In the genomic region with DNA sequence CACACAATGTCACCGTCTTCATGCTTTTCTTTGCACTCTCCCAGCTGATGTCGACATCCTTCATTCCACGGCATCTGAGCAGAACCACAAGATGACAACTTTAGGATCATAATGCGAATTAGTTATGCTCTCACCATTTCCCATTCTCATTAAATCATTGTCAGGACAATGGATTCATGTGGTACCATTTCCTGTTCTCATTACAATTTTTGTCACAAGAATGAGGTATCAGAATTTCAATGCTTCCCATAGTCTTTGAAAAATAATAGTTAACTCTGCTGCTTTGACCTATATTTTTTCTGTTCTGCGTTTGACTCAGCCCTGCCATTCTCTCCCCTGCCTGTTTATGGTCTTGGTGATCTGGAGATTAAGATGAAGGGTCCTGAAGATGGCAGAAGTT, we compare ENCODE assay signal across 22 cellular contexts.
DNase-seq lines count a peak whose midpoint lies in the region; TF ChIP-seq lines count a peak whose summit lies in the region.
"Had no signal": no experiment of that assay in that cellular context is flagged by ENCODE, and none has a peak within 500 bp of the region (broad histone marks: within the 10 kb centered on the region; RNA-seq: fewer than 3 reads in every experiment).

No MANE protein-coding gene starts in this region.

- no peaks in the 10 kb centered on the region for H3K27me3 Mint-ChIP-seq in H9 (ENCODE audit: low read depth)

- H3K14ac ChIP-seq in H9 (ENCODE audit: insufficient read depth, low read length) = no peak overlapping the region

- H2BK5ac ChIP-seq in H9 (ENCODE audit: insufficient read length, low read length) = no peak overlapping the region
- no peak overlapping the region for H2BK5ac ChIP-seq in mesendoderm (ENCODE audit: low read length)

- no peaks in the 10 kb centered on the region for H3K79me1 ChIP-seq in H9 (ENCODE audit: insufficient read depth, low read depth, low read length, poor library complexity, severe bottlenecking)
- no peaks in the 10 kb centered on the region for H3K79me1 ChIP-seq in mesendoderm (ENCODE audit: low read length)

- H3K18ac ChIP-seq in H9 (ENCODE audit: insufficient read length, low read depth, low read length) = no peak overlapping the region
- no peak overlapping the region for H3K18ac ChIP-seq in mesendoderm (ENCODE audit: low read length)

- H2BK15ac ChIP-seq in H9 (ENCODE audit: low read depth, low read length) = no peak overlapping the region
- no peak overlapping the region for H2BK15ac ChIP-seq in mesendoderm (replicated peaks; ENCODE audit: low read depth)

- H4K8ac ChIP-seq in H9 (replicated peaks; ENCODE audit: insufficient read length, low read depth, low read length) (no peak overlapping the region), mesendoderm (ENCODE audit: low read depth, low read length) (no peak overlapping the region)

- DNase-seq in AG20443 (ENCODE audit: low spot score) = peak; percentile 4
- no peak for DNase-seq in H9
- peak; percentile 3 for DNase-seq in astrocyte of the spinal cord (ENCODE audit: low read depth, low spot score)
- peak; percentile 2 for DNase-seq in mesendoderm
- DNase-seq in stimulated activated CD4-positive, alpha-beta T cell treated with anti-CD3 and anti-CD28 coated beads, Interleukin-1b, Interleukin-23, amount 100 ng/mL, for 48 hours = no peak
- no peak for DNase-seq in NCI-H2227 (lab: John Stamatoyannopoulos, UW; ENCODE audit: unreplicated experiment)
- DNase-seq in COLO829 (ENCODE audit: low spot score) = no peak
- DNase-seq: CD4-positive, alpha-beta T cell; GF-D8; KBM-7; NCI-H1092; NCI-H1436; NCI-H1930; NCI-H226; NCI-H510A treated with DMSO at 0.1 percent for 48 hours; NCI-H774; NK-92 treated with Interleukin-12 subunit alpha and Interleukin-12 subunit beta, amount 100 ng/mL, for 24 hours; SHP77 treated with DMSO at 0.1 percent for 48 hours; SK-N-SH; T-helper 2 cell had no signal

- H3K4me1 ChIP-seq in H9 (ENCODE audit: insufficient read depth, low read length) = peaks cover 3% of the 10 kb centered on the region; the same call in 1 of the 2 replicates
- no peaks in the 10 kb centered on the region for H3K4me1 ChIP-seq in mesendoderm (ENCODE audit: control insufficient read depth, low read depth, low read length)
- H3K4me1 ChIP-seq: BLaER1 had no signal

- in situ Hi-C loops in astrocyte of the spinal cord (cut with HindIII; ENCODE audit: low sequenced_read_pairs) = no loop called here

- H2AFZ ChIP-seq in H9 (ENCODE audit: low read length) = no peak overlapping the region

- H3K27ac ChIP-seq in H9 (ENCODE audit: insufficient read length, low read depth, low read length) (peak overlapping the region; percentile 51), mesendoderm (ENCODE audit: low read depth, low read length) (no peak overlapping the region)
- H3K27ac ChIP-seq: BLaER1, RWPE1 had no signal

- H3K4me2 ChIP-seq in H9 (ENCODE audit: insufficient read depth, insufficient read length, low read length) = peak overlapping the region; percentile 27
- no peak overlapping the region for H3K4me2 ChIP-seq in mesendoderm (ENCODE audit: low read length)
- H3K4me2 ChIP-seq: BLaER1, SK-N-SH had no signal

- no peaks in the 10 kb centered on the region for H3K23me2 ChIP-seq in H9 (ENCODE audit: insufficient read length, low read depth, low read length, poor library complexity, severe bottlenecking)

- no peak overlapping the region for H4K91ac ChIP-seq in H9 (ENCODE audit: insufficient read length, low read depth, low read length)

- H3K4me3 ChIP-seq in astrocyte of the spinal cord (ENCODE audit: low read depth, low read length) = no peak overlapping the region
- H3K4me3 ChIP-seq in mesendoderm (ENCODE audit: low read length) = no peak overlapping the region
- H3K4me3 ChIP-seq: BLaER1 had no signal

- H3K56ac ChIP-seq in H9 (ENCODE audit: insufficient read length, low read depth, low read length) (no peak overlapping the region), mesendoderm (ENCODE audit: low read length) (no peak overlapping the region)

- no peak overlapping the region for H2BK20ac ChIP-seq in H9 (ENCODE audit: low read depth, low read length, poor library complexity, severe bottlenecking)

- H3K9me3 Mint-ChIP-seq in H9 = peaks cover 3 to 4% of the 10 kb centered on the region in 2 experiments; a peak in 3 of 5 replicates
- H3K9me3 Mint-ChIP-seq: CD4-positive, alpha-beta T cell had no signal

- no peak for TF ChIP-seq CTCF in H9 (conservative IDR thresholded peaks at IDR 0.05)
- TF ChIP-seq CTCF in astrocyte of the spinal cord (IDR thresholded peaks at IDR 0.05; ENCODE audit: low read depth, low read length) = no peak

- no peak overlapping the region for H3K4me3 Mint-ChIP-seq in H9
- H3K4me3 Mint-ChIP-seq: CD4-positive, alpha-beta T cell had no signal

- no peak overlapping the region for H2BK120ac ChIP-seq in H9 (ENCODE audit: low read depth, low read length, poor library complexity, severe bottlenecking)
- no peak overlapping the region for H2BK120ac ChIP-seq in mesendoderm (ENCODE audit: low read depth, low read length)

- H4K5ac ChIP-seq in H9 (ENCODE audit: insufficient read length, low read depth, low read length) (no peak overlapping the region), mesendoderm (ENCODE audit: low read length) (no peak overlapping the region)

- H3K23ac ChIP-seq in H9 (ENCODE audit: insufficient read length, low read depth, low read length) (no peak overlapping the region), mesendoderm (ENCODE audit: low read length) (no peak overlapping the region)

- H3K36me3 ChIP-seq in mesendoderm (ENCODE audit: control insufficient read depth, insufficient read depth, low read length) = no peaks in the 10 kb centered on the region
- H3K36me3 ChIP-seq: BLaER1 had no signal

- H3K36me3 Mint-ChIP-seq in H9 (ENCODE audit: insufficient read depth in 1 of 3, low read depth in 3 of 3) = peaks cover 0 to 8% (median 0%) of the 10 kb centered on the region in 3 experiments; a peak in 3 of 7 replicates

- H3K79me2 ChIP-seq in H9 (ENCODE audit: insufficient read depth, low read length) (no peaks in the 10 kb centered on the region), mesendoderm (ENCODE audit: control insufficient read depth, insufficient read depth, low read length) (no peaks in the 10 kb centered on the region)

- H2AK5ac ChIP-seq in H9 (ENCODE audit: insufficient read length, low read length) (no peak overlapping the region), mesendoderm (ENCODE audit: low read length) (no peak overlapping the region)

- H3K9me3 ChIP-seq in H9 (ENCODE audit: control insufficient read depth, low read depth, low read length) = no peaks in the 10 kb centered on the region
- H3K9me3 ChIP-seq: BLaER1, SK-N-SH had no signal

- no peak overlapping the region for H3T11ph ChIP-seq in H9 (ENCODE audit: low read length)

- peak overlapping the region in 2 of 3 experiments; percentile 13 to 26; a peak in 4 of 7 replicates for H3K27ac Mint-ChIP-seq in H9
- H3K27ac Mint-ChIP-seq: CD4-positive, alpha-beta T cell had no signal

- WGBS in H9 (ENCODE audit: extremely low coverage, insufficient read length, low lambda C conversion rate) = no CpG with 5 or more reads among the region's 5 CpGs
- WGBS in mesendoderm (ENCODE audit: extremely low coverage, insufficient coverage, low lambda C conversion rate) = no CpG with 5 or more reads among the region's 5 CpGs

- no peaks in the 10 kb centered on the region for H3K27me3 ChIP-seq in H9 (ENCODE audit: insufficient read depth, low read length)
- no peaks in the 10 kb centered on the region for H3K27me3 ChIP-seq in mesendoderm (ENCODE audit: insufficient read depth, low read length, poor library complexity)
- H3K27me3 ChIP-seq: BLaER1 had no signal

- H2BK12ac ChIP-seq in H9 (ENCODE audit: insufficient read length, low read depth, low read length) = no peak overlapping the region

- no peak overlapping the region for H3K4ac ChIP-seq in H9 (ENCODE audit: low read depth, low read length)
- no peak overlapping the region for H3K4ac ChIP-seq in mesendoderm (ENCODE audit: low read depth, low read length)

- peaks cover 22 to 35% of the 10 kb centered on the region in 2 experiments for H3K4me1 Mint-ChIP-seq in H9

- no peaks in the 10 kb centered on the region for H4K20me1 ChIP-seq in H9 (ENCODE audit: control insufficient read depth, insufficient read depth, insufficient read length)
- H4K20me1 ChIP-seq: BLaER1 had no signal

- H3K9ac ChIP-seq in H9 (ENCODE audit: extremely low read depth, insufficient read length, low read length) (no peak overlapping the region), mesendoderm (ENCODE audit: low read length) (no peak overlapping the region)
- H3K9ac ChIP-seq: BLaER1, SK-N-SH had no signal

Comparison
In these comparisons a context has a peak if more than half of its experiments do, and no peak if none do; other contexts are left out.
1. DNase-seq: peak in AG20443 (single experiment), astrocyte of the spinal cord (single experiment) and mesendoderm (single experiment); none in H9 (single experiment), stimulated activated CD4-positive, alpha-beta T cell treated with anti-CD3 and anti-CD28 coated beads, Interleukin-1b, Interleukin-23, amount 100 ng/mL, for 48 hours (single experiment), NCI-H2227 (single experiment) and COLO829 (single experiment).